Comparison of ENCODE assay signal across 8 cellular contexts in the genomic region with DNA sequence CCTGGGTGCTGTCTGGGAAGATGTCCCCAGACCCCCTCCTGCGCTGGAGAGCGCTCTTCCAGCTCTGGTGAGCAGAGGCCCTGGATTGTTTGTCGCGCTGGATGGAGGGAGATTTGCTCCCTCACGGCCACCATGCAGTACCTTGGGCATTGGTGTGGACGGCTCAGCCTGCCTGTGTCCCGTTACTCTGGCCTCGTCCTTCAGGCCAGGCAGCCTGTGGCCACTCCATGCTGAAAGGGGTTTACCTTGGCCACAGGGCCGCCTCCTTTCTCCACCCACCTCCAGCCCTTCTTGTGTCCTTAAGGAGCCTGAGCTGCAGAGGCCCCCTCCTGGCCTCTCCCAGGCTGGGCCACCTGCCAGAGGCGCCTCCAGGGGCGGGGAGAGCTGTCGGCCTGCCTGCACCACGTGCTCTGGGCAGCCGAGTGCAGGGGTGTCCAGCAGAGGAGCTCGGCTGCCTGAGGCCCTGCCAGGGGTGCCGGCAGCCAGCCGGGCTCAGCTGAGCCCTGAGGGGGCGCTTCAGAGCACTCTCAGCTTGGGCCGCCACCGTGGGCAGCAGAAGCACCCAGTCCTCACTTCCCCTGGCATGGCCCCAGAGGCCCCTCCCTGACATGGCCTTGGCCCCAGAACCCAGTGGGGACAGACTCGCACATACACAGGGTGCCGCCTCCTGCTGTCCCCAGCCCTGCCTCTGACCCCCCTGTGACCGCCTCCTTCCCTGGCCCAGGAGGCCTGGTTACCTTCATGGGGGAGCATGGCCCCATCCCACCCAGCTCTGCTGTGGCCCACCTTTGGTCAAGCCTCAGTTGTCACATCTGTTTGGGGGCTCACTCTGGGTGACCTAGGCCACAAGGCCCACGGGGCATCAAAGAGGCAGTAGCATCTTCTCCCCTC. TPM values are rescaled to one million over a fixed set of nuclear protein-coding genes. Genes with fewer than 3 reads are reported as not detected.
DNase-seq lines count a peak whose midpoint lies in the region; ATAC-seq and TF ChIP-seq lines count a peak whose summit lies in the region.

No MANE protein-coding gene starts in this region.

- TF ChIP-seq CTCF in OCI-LY7 (conservative IDR thresholded peaks at IDR 0.05; ENCODE audit: low read length) (0 out of 2 replicates have a peak, but pooled peaks have one; percentile 15), endothelial cell (IDR thresholded peaks at IDR 0.05; ENCODE audit: unreplicated experiment) (no peak)

- H2AFZ ChIP-seq in OCI-LY7 (ENCODE audit: low read length) = no peak overlapping the region

- H3K27ac ChIP-seq in OCI-LY7 (ENCODE audit: low read depth, low read length, poor library complexity, severe bottlenecking) = no peak overlapping the region
- H3K27ac ChIP-seq in muscle layer of colon (ENCODE audit: low read depth, low read length) = peak overlapping the region; percentile 52

- H3K9ac ChIP-seq in muscle layer of colon (ENCODE audit: low read length) = no peak overlapping the region

- in situ Hi-C loops in ACHN (cut with HindIII; ENCODE audit: low pct_ligation_motif_present, low pct_unique_long_range_greater_than_20kb, low sequenced_read_pairs) = no loop called here

- H3K36me3 Mint-ChIP-seq in endothelial cell (ENCODE audit: low read depth, unreplicated experiment) = no peaks in the 10 kb centered on the region

- H3K36me3 ChIP-seq in OCI-LY7 (ENCODE audit: insufficient read depth, low read length) (no peaks in the 10 kb centered on the region), muscle layer of colon (ENCODE audit: insufficient read depth, low read length) (no peaks in the 10 kb centered on the region)

- H3K9me3 Mint-ChIP-seq in endothelial cell (ENCODE audit: unreplicated experiment) = no peaks in the 10 kb centered on the region

- H3K4me3 ChIP-seq in OCI-LY7 (ENCODE audit: low read depth, low read length, poor library complexity, severe bottlenecking) = no peak overlapping the region
- peak overlapping the region in 1 of 2 donors; percentile 32 for H3K4me3 ChIP-seq in muscle layer of colon (ENCODE audit: low read depth in 1 of 2, low read length in 2 of 2)

- no peak overlapping the region for H3K27ac Mint-ChIP-seq in endothelial cell (ENCODE audit: unreplicated experiment)

- peak overlapping the region; percentile 74 for H3K4me3 Mint-ChIP-seq in endothelial cell (ENCODE audit: unreplicated experiment)

- no peaks in the 10 kb centered on the region for H4K20me1 ChIP-seq in OCI-LY7 (ENCODE audit: insufficient read depth, low read length)

- H3K27me3 Mint-ChIP-seq in endothelial cell (ENCODE audit: unreplicated experiment) = no peaks in the 10 kb centered on the region

- CTCF ChIA-PET in OCI-LY7 (lab: Charles Lee; ENCODE audit: unreplicated experiment) = no interaction called here

- H3K4me1 ChIP-seq in OCI-LY7 (ENCODE audit: insufficient read depth, low read length, poor library complexity, severe bottlenecking) (no peaks in the 10 kb centered on the region), muscle layer of colon (ENCODE audit: insufficient read depth, low read length) (peaks cover 22% of the 10 kb centered on the region)

- ATAC-seq in HG02623 (IDR thresholded peaks at IDR 0.05; ENCODE audit: unreplicated experiment) = no peak

- no peaks in the 10 kb centered on the region for H3K9me2 ChIP-seq in OCI-LY7 (ENCODE audit: insufficient read depth, low read length)

- H3K9me3 ChIP-seq in OCI-LY7 (ENCODE audit: low read length) (no peaks in the 10 kb centered on the region), muscle layer of colon (ENCODE audit: low read length) (no peaks in the 10 kb centered on the region)

- H3K4me2 ChIP-seq in OCI-LY7 (ENCODE audit: low read length) = no peak overlapping the region

- DNase-seq in NCI-H510A (lab: John Stamatoyannopoulos, UW) (peak; percentile 11), NCI-H510A treated with DMSO at 0.1 percent for 48 hours (lab: John Stamatoyannopoulos, UW) (no peak), OCI-LY7 (ENCODE audit: low spot score) (no peak), endothelial cell (ENCODE audit: low spot score) (no peak), ACHN (no peak), OCI-M2 (lab: John Stamatoyannopoulos, UW; ENCODE audit: unreplicated experiment) (no peak)

- intact Hi-C loops in OCI-LY7 (cut with micrococcal nuclease; ENCODE audit: unreplicated experiment) = no loop called here

- H3K79me2 ChIP-seq in OCI-LY7 (ENCODE audit: insufficient read depth, low read depth, low read length) = no peaks in the 10 kb centered on the region

- BruUV-seq in OCI-LY7 (replicated peaks; lab: Mats Ljungman, UMichigan) = no TSS peak

- H3K27me3 ChIP-seq in muscle layer of colon (ENCODE audit: control insufficient read depth in 1 of 2, insufficient read depth in 2 of 2, low read length in 2 of 2) = peaks cover 11 to 50% of the 10 kb centered on the region in 2 donors

- peaks cover 14% of the 10 kb centered on the region for H3K4me1 Mint-ChIP-seq in endothelial cell (ENCODE audit: unreplicated experiment)

- POLR2A ChIA-PET in OCI-LY7 (lab: Charles Lee) = interaction anchor here (0.6 kb wide), 1 partner anchor 538 kb away, joined by 3 read pairs; no protein-coding TSS in a partner anchor

RNA-seq across cellular contexts. Expression of gene CCND1, which starts 3.4 kb away (rescaled TPM):
- total RNA-seq in OCI-LY7 (2014; rRNA removed; shearing (Covaris generic)) = 0.44 TPM in 1 of 2 replicates, not detected in the other
- total RNA-seq in OCI-LY7 (2022) (not detected in 2 replicates), endothelial cell (ENCODE audit: unreplicated experiment) (55.6 TPM)

RNA-seq across cellular contexts. Expression of gene LTO1, which starts 30.8 kb away (rescaled TPM):
- 27.6 and 28.8 TPM in 2 replicates for total RNA-seq in OCI-LY7 (2014; rRNA removed; shearing (Covaris generic))
- total RNA-seq in OCI-LY7 (2022) = 34.5 and 35.9 TPM in 2 replicates
- total RNA-seq in endothelial cell (ENCODE audit: unreplicated experiment) = 23.3 TPM

RNA-seq across cellular contexts. Expression of gene FGF19, which starts 59.5 kb away (rescaled TPM):
- not detected in 2 replicates for total RNA-seq in OCI-LY7 (2014; rRNA removed; shearing (Covaris generic))
- total RNA-seq in OCI-LY7 (2022) (not detected in 2 replicates), endothelial cell (ENCODE audit: unreplicated experiment) (not detected)

Comparison
In these comparisons a context has a peak if more than half of its experiments do, and no peak if none do; other contexts are left out.
1. RNA of gene CCND1, which starts 3.4 kb away (total RNA-seq): 55.6 TPM in endothelial cell (single experiment); 0.44 TPM in OCI-LY7; every median in the first group is over 10 times any median in the second.